7 cellular contexts compared by ENCODE assay signal in genomic region chr17:79803997-79804855, GRCh38. TPM values are rescaled to one million over a fixed set of nuclear protein-coding genes. Genes with fewer than 3 reads are reported as not detected.
A peak's percentile ranks its signal among the peaks of the same experiment; 100 is the strongest.
DNase-seq lines count a peak whose midpoint lies in the region; ATAC-seq and TF ChIP-seq lines count a peak whose summit lies in the region.

No MANE protein-coding gene starts in this region.

- peaks cover 32% of the 10 kb centered on the region for H3K4me1 Mint-ChIP-seq in central memory CD8-positive, alpha-beta T cell

- H3K27me3 Mint-ChIP-seq in central memory CD8-positive, alpha-beta T cell, result peaks cover 81% of the 10 kb centered on the region

- intact Hi-C loops in sigmoid colon (cut with DNase I), result no loop called here

- H3K27ac Mint-ChIP-seq in central memory CD8-positive, alpha-beta T cell (ENCODE audit: low read depth), result peak overlapping the region; percentile 80

- H3K27ac ChIP-seq in SJSA1 (no peak overlapping the region), sigmoid colon (no peak overlapping the region)

- H3K9me3 ChIP-seq in SJSA1 (replicated peaks) (peaks cover 14% of the 10 kb centered on the region), sigmoid colon (no peaks in the 10 kb centered on the region)

- H3K27me3 ChIP-seq in SJSA1 (replicated peaks) (peaks cover 99% of the 10 kb centered on the region), sigmoid colon (peaks cover 88 to 100% (median 99%) of the 10 kb centered on the region in 3 donors)

- H3K4me3 Mint-ChIP-seq in central memory CD8-positive, alpha-beta T cell, result peak overlapping the region; percentile 73

- peak; percentile 59 for ATAC-seq in GM18867 (IDR thresholded peaks at IDR 0.05; ENCODE audit: unreplicated experiment)
- ATAC-seq in HG02885 (IDR thresholded peaks at IDR 0.05; ENCODE audit: poor library complexity, unreplicated experiment), result peak; percentile 63
- peak; percentile 44 for ATAC-seq in central memory CD8-positive, alpha-beta T cell (replicated peaks; ENCODE audit: extremely low read depth, poor library complexity, severe bottlenecking)

- peak in 1 of 2 experiments; percentile 57 for DNase-seq in SJSA1 (ENCODE audit: low read depth in 1 of 2, low spot score in 2 of 2)
- DNase-seq in central memory CD8-positive, alpha-beta T cell (ENCODE audit: low spot score in 2 of 2), result no peak
- DNase-seq in stimulated activated CD4-positive, alpha-beta T cell treated with anti-CD3 and anti-CD28 coated beads, Interleukin-12 subunit alpha, Interleukin-12 subunit beta, amount 100 ng/mL, for 4 hours, result peak; percentile 66
- DNase-seq in sigmoid colon, result no peak
- DNase-seq in H4 (ENCODE audit: low spot score), result no peak

- H3K4me3 ChIP-seq in SJSA1 (peak overlapping the region; percentile 18), sigmoid colon (no peak overlapping the region)

- WGBS in sigmoid colon, 2 donors, result 2 to 3% methylated on average over 76 of the region's 76 CpGs

- no peak for TF ChIP-seq EP300 in sigmoid colon (IDR thresholded peaks at IDR 0.05)

- H3K36me3 ChIP-seq in SJSA1, result no peaks in the 10 kb centered on the region
- no peaks in the 10 kb centered on the region for H3K36me3 ChIP-seq in sigmoid colon

- no peak for TF ChIP-seq POLR2A in sigmoid colon (IDR thresholded peaks at IDR 0.05)

- peaks cover 31% of the 10 kb centered on the region for H3K36me3 Mint-ChIP-seq in central memory CD8-positive, alpha-beta T cell (ENCODE audit: insufficient read depth)

- H3K4me1 ChIP-seq in SJSA1 (replicated peaks) (peaks cover 38% of the 10 kb centered on the region), sigmoid colon (peaks cover 0 to 46% (median 25%) of the 10 kb centered on the region in 4 donors)

- no peaks in the 10 kb centered on the region for H3K9me3 Mint-ChIP-seq in central memory CD8-positive, alpha-beta T cell

- TF ChIP-seq CTCF in sigmoid colon (IDR thresholded peaks at IDR 0.05), result no peak

RNA-seq across cellular contexts. Expression of gene CBX8, which starts 7.3 kb away (rescaled TPM):
- 9.0 and 21.0 TPM in 2 replicates for total RNA-seq in SJSA1 (2014; rRNA removed; shearing (Covaris generic))
- 1 to 10 TPM in 2 of 4 donors, under 1 TPM in 2; 0.28 to 1.8 (median 1.2) TPM for total RNA-seq in sigmoid colon
- polyA plus RNA-seq in sigmoid colon, result 1 to 10 TPM; 2.4 to 5.6 (median 4.9) TPM
- 7.0 and 14.6 TPM in 2 replicates for total RNA-seq in H4 (2014; rRNA removed; shearing (Covaris generic))

RNA-seq across cellular contexts. Expression of gene CBX2, which starts 26.3 kb away (rescaled TPM):
- 13.6 and 16.7 TPM in 2 replicates for total RNA-seq in SJSA1 (2014; rRNA removed; shearing (Covaris generic))
- total RNA-seq in sigmoid colon, result under 1 TPM in 3 of 4 donors, not detected in 1; 0.33 to 0.95 (median 0.36) TPM
- polyA plus RNA-seq in sigmoid colon, result 1 to 10 TPM in 1 of 3 donors, under 1 TPM in 2; under 0.01 to 2.0 (median 0.23) TPM
- total RNA-seq in H4 (2014; rRNA removed; shearing (Covaris generic)), result 24.5 and 34.2 TPM in 2 replicates

RNA-seq across cellular contexts. Expression of gene CBX4, which starts 35.0 kb away (rescaled TPM):
- total RNA-seq in SJSA1 (2014; rRNA removed; shearing (Covaris generic)), result 52.1 and 53.3 TPM in 2 replicates
- 1 to 10 TPM; 6.1 to 9.8 (median 7.5) TPM for total RNA-seq in sigmoid colon
- polyA plus RNA-seq in sigmoid colon, result 10 to 100 TPM in 1 of 3 donors, 1 to 10 TPM in 2; 3.5 to 14.2 (median 8.4) TPM
- total RNA-seq in H4 (2014; rRNA removed; shearing (Covaris generic)), result 16.0 and 18.7 TPM in 2 replicates
